ENCODE assay signal across 21 cellular contexts in the genomic region with DNA sequence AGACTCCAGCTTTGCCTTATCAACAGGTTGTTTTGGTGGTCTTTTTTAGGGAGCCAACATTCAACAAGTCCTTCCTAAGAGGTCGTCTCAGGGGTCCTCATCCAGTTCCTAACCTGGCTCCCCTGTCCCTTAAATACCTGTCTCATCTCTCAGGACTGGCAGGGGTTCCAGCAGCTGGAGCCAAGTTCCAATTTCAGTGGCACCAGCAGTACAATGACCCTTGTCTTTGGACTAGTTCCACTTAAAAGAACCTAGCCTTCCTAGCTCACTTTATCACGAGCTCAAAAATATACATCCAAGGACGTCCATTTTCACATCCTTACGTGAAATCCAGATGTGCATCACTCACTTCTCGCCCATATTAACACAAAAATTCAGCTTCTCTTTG. TPM values are rescaled to one million over a fixed set of nuclear protein-coding genes. Genes with fewer than 3 reads are reported as not detected.
A peak's percentile ranks its signal among the peaks of the same experiment; 100 is the strongest.
DNase-seq lines count a peak whose midpoint lies in the region.
"Had no signal": no experiment of that assay in that cellular context is flagged by ENCODE, and none has a peak within 500 bp of the region (broad histone marks: within the 10 kb centered on the region; RNA-seq: fewer than 3 reads in every experiment).

No MANE protein-coding gene starts in this region.

- H3K27ac Mint-ChIP-seq in activated T-cell treated with anti-CD3 and anti-CD28 coated beads, Interleukin-2, amount 50 U/mL, for 24 hours = peak overlapping the region; percentile 85
- peak overlapping the region; percentile 70 for H3K27ac Mint-ChIP-seq in activated naive CD8-positive, alpha-beta T cell
- H3K27ac Mint-ChIP-seq: IgD-negative memory B cell had no signal

- no peak overlapping the region for H3K14ac ChIP-seq in trophoblast cell (ENCODE audit: low read length)

- no peak for DNase-seq in activated T-cell treated with anti-CD3 and anti-CD28 coated beads, Interleukin-2, amount 50 U/mL, for 24 hours
- no peak for DNase-seq in activated T-cell treated with anti-CD3 and anti-CD28 coated beads for 4 hours
- peak; percentile 19 for DNase-seq in Karpas-422
- no peak for DNase-seq in trophoblast cell
- DNase-seq in glomerular visceral epithelial cell (ENCODE audit: extremely low spot score) = no peak
- no peak for DNase-seq in stimulated activated CD4-positive, alpha-beta T cell treated with anti-CD3 and anti-CD28 coated beads, Interleukin-2, amount 100 ng/mL, for 24 hours
- DNase-seq: BE2C, DMS53, GF-D8, NCI-H1417, NCI-H1694 treated with DMSO at 0.1 percent for 48 hours, NCI-H2081 treated with DMSO at 0.1 percent for 48 hours, NCI-H2171 treated with DMSO at 0.1 percent for 48 hours, NCI-H524 treated with DMSO at 0.1 percent for 48 hours, NCI-H82, SIG-M5 had no signal

- H2AFZ ChIP-seq in Karpas-422 (ENCODE audit: low read length) (no peak overlapping the region), trophoblast cell (ENCODE audit: insufficient read depth, low read length, poor library complexity) (no peak overlapping the region)

- H3K4me2 ChIP-seq in Karpas-422 (ENCODE audit: low read depth, low read length, poor library complexity, severe bottlenecking) (no peak overlapping the region), trophoblast cell (ENCODE audit: low read length) (no peak overlapping the region)
- H3K4me2 ChIP-seq: A549 had no signal

- no peaks in the 10 kb centered on the region for H3K9me2 ChIP-seq in Karpas-422 (replicated peaks; ENCODE audit: insufficient read depth, low read length)

- H3K79me2 ChIP-seq in Karpas-422 (ENCODE audit: low read length) (no peaks in the 10 kb centered on the region), trophoblast cell (ENCODE audit: control insufficient read depth, insufficient read depth, low read length, poor library complexity) (no peaks in the 10 kb centered on the region)

- H3K27me3 ChIP-seq in Karpas-422 (ENCODE audit: low read length) = no peaks in the 10 kb centered on the region
- H3K27me3 ChIP-seq in trophoblast cell (ENCODE audit: insufficient read depth, low read length) = no peaks in the 10 kb centered on the region

- H3K9me3 ChIP-seq in Karpas-422 (ENCODE audit: low read length) (no peaks in the 10 kb centered on the region), trophoblast cell (ENCODE audit: insufficient read depth, low read depth, low read length) (no peaks in the 10 kb centered on the region)
- H3K9me3 ChIP-seq: A549, BE2C had no signal

- no peak overlapping the region for H2AK5ac ChIP-seq in trophoblast cell (ENCODE audit: low read length)

- H3K9ac ChIP-seq in Karpas-422 (ENCODE audit: low read length) = no peak overlapping the region
- peak overlapping the region; percentile 38 for H3K9ac ChIP-seq in trophoblast cell (ENCODE audit: low read length)

- no peak overlapping the region for H2BK120ac ChIP-seq in trophoblast cell (ENCODE audit: insufficient read depth, low read length, poor library complexity)

- H3K4me1 ChIP-seq in Karpas-422 (ENCODE audit: low read length) (no peaks in the 10 kb centered on the region), trophoblast cell (ENCODE audit: control insufficient read depth in 1 of 2, insufficient read depth in 2 of 2, low read length in 2 of 2) (no peaks in the 10 kb centered on the region)
- H3K4me1 ChIP-seq: A549, BE2C had no signal

- H3K27ac ChIP-seq in Karpas-422 (ENCODE audit: low read length) (no peak overlapping the region), trophoblast cell (ENCODE audit: low read depth, low read length) (no peak overlapping the region)
- H3K27ac ChIP-seq: A549 had no signal

- H4K12ac ChIP-seq in trophoblast cell (ENCODE audit: low read depth, low read length) = no peak overlapping the region

- H3K36me3 Mint-ChIP-seq in activated T-cell treated with anti-CD3 and anti-CD28 coated beads, Interleukin-2, amount 50 U/mL, for 24 hours (ENCODE audit: low read depth) = no peaks in the 10 kb centered on the region
- H3K36me3 Mint-ChIP-seq in activated naive CD8-positive, alpha-beta T cell = peaks cover 2% of the 10 kb centered on the region

- WGBS in trophoblast cell (ENCODE audit: extremely low coverage, insufficient coverage, insufficient read length) = no CpG with 5 or more reads among the region's 5 CpGs

- no peak overlapping the region for H4K8ac ChIP-seq in trophoblast cell (ENCODE audit: low read depth, low read length)

- H4K91ac ChIP-seq in trophoblast cell (ENCODE audit: low read depth, low read length) = no peak overlapping the region

- H3K23ac ChIP-seq in trophoblast cell (ENCODE audit: low read length) = no peak overlapping the region

- H3K27me3 Mint-ChIP-seq in activated T-cell treated with anti-CD3 and anti-CD28 coated beads, Interleukin-2, amount 50 U/mL, for 24 hours = no peaks in the 10 kb centered on the region
- H3K27me3 Mint-ChIP-seq in activated naive CD8-positive, alpha-beta T cell = no peaks in the 10 kb centered on the region

- no peak overlapping the region for H3K4me3 Mint-ChIP-seq in activated T-cell treated with anti-CD3 and anti-CD28 coated beads, Interleukin-2, amount 50 U/mL, for 24 hours
- no peak overlapping the region for H3K4me3 Mint-ChIP-seq in activated naive CD8-positive, alpha-beta T cell
- H3K4me3 Mint-ChIP-seq: IgD-negative memory B cell had no signal

- H3K9me3 Mint-ChIP-seq in activated T-cell treated with anti-CD3 and anti-CD28 coated beads, Interleukin-2, amount 50 U/mL, for 24 hours = no peaks in the 10 kb centered on the region
- H3K9me3 Mint-ChIP-seq in activated naive CD8-positive, alpha-beta T cell (ENCODE audit: low read depth) = no peaks in the 10 kb centered on the region

- no peak overlapping the region for H2BK5ac ChIP-seq in trophoblast cell (ENCODE audit: low read depth, low read length, poor library complexity)

- H3K4me3 ChIP-seq in Karpas-422 (ENCODE audit: low read length) (no peak overlapping the region), trophoblast cell (ENCODE audit: low read depth, low read length) (no peak overlapping the region)
- H3K4me3 ChIP-seq: A549 had no signal

- H3K18ac ChIP-seq in trophoblast cell (ENCODE audit: low read length) = no peak overlapping the region

- H3K4ac ChIP-seq in trophoblast cell (ENCODE audit: low read depth, low read length) = no peak overlapping the region

- H3K4me1 Mint-ChIP-seq in activated T-cell treated with anti-CD3 and anti-CD28 coated beads, Interleukin-2, amount 50 U/mL, for 24 hours (ENCODE audit: low read depth) = peaks cover 52% of the 10 kb centered on the region
- H3K4me1 Mint-ChIP-seq in activated naive CD8-positive, alpha-beta T cell (ENCODE audit: low read depth) = peaks cover 31% of the 10 kb centered on the region

- H2BK12ac ChIP-seq in trophoblast cell (ENCODE audit: low read length) = no peak overlapping the region

- H3K36me3 ChIP-seq in Karpas-422 (ENCODE audit: insufficient read depth, low read length) (no peaks in the 10 kb centered on the region), trophoblast cell (ENCODE audit: control insufficient read depth in 1 of 2, insufficient read depth in 2 of 2, low read length in 2 of 2) (no peaks in the 10 kb centered on the region)
- H3K36me3 ChIP-seq: BE2C had no signal

- no peaks in the 10 kb centered on the region for H3K79me1 ChIP-seq in trophoblast cell (ENCODE audit: low read length)

- H4K20me1 ChIP-seq in Karpas-422 (ENCODE audit: insufficient read depth, low read depth, low read length) = no peaks in the 10 kb centered on the region

RNA-seq across cellular contexts. Expression of gene TRAF3IP3, which starts 18.7 kb away (rescaled TPM):
- 1.6 and 3.5 TPM in 2 replicates for total RNA-seq in Karpas-422 (2014; rRNA removed; shearing (Covaris generic); ENCODE audit: low replicate concordance)
- 0.54 and 0.63 TPM in 2 replicates for polyA plus RNA-seq in trophoblast cell (2013)
- total RNA-seq: H4, M059J had no signal
- polyA plus RNA-seq: A549 had no signal

RNA-seq across cellular contexts. Expression of gene HSD11B1, which starts 32.5 kb away (rescaled TPM):
- total RNA-seq in Karpas-422 (2014; rRNA removed; shearing (Covaris generic); ENCODE audit: low replicate concordance) = not detected in 2 replicates
- 0.12 TPM in 1 of 2 replicates, not detected in the other for polyA plus RNA-seq in trophoblast cell (2013)
- total RNA-seq: H4 had no signal
- polyA plus RNA-seq: A549, IgD-negative memory B cell had no signal

RNA-seq across cellular contexts. Expression of gene C1orf74, which starts 47.2 kb away (rescaled TPM):
- total RNA-seq in Karpas-422 (2014; rRNA removed; shearing (Covaris generic); ENCODE audit: low replicate concordance) = 3.2 and 4.0 TPM in 2 replicates
- 2.4 TPM in 2 replicates for polyA plus RNA-seq in trophoblast cell (2013)
